ENCODE assay signal across 9 cellular contexts in genomic region chr22:27331526-27332281, GRCh38.
A peak's percentile ranks its signal among the peaks of the same experiment; 100 is the strongest.
DNase-seq lines count a peak whose midpoint lies in the region; ATAC-seq and TF ChIP-seq lines count a peak whose summit lies in the region.
"Had no signal": no experiment of that assay in that cellular context is flagged by ENCODE, and none has a peak within 500 bp of the region (broad histone marks: within the 10 kb centered on the region; RNA-seq: fewer than 3 reads in every experiment).

No MANE protein-coding gene starts in this region.

- H3K9me2 ChIP-seq in PC-9 (ENCODE audit: insufficient read depth), result no peaks in the 10 kb centered on the region

- H3K27ac ChIP-seq in PC-9, result no peak overlapping the region

- CTCF ChIA-PET in PC-9 (lab: Charles Lee), result no interaction called here
- CTCF ChIA-PET in activated CD4-positive, alpha-beta memory T cell treated with anti-CD3 and anti-CD28 coated beads, Interleukin-2, amount 10 ng/mL, durations not matched to agents 7 days and 5 days (lab: Charles Lee), result no interaction called here

- TF ChIP-seq CTCF in PC-9 (conservative IDR thresholded peaks at IDR 0.05), result peak; percentile 59

- intact Hi-C loops in PC-9 (cut with micrococcal nuclease; ENCODE audit: unreplicated experiment) (no loop called here), posterior cingulate gyrus (cut with DNase I) (no loop called here)

- DNase-seq in ELR (ENCODE audit: low read depth), result peak; percentile 15
- peak in 1 of 2 experiments; percentile 17 for DNase-seq in PC-9
- peak; percentile 11 for DNase-seq in globus pallidus (ENCODE audit: low spot score)
- DNase-seq in posterior cingulate gyrus, result peak in 9 of 10 donors; percentile 37 to 92 (median 56)
- DNase-seq in germinal center (ENCODE audit: low spot score), result no peak
- no peak for DNase-seq in activated CD4-positive, alpha-beta memory T cell treated with anti-CD3 and anti-CD28 coated beads, Interleukin-2, amount 10 ng/mL, durations not matched to agents 7 days and 5 days
- DNase-seq: activated effector memory CD4-positive, alpha-beta T cell treated with anti-CD3 and anti-CD28 coated beads, Interleukin-2, amount 50 U/mL, for 16 hours had no signal

- H4K20me1 ChIP-seq in PC-9 (ENCODE audit: insufficient read depth), result no peaks in the 10 kb centered on the region

- H3K36me3 Mint-ChIP-seq in activated CD4-positive, alpha-beta memory T cell treated with anti-CD3 and anti-CD28 coated beads, Interleukin-2, amount 10 ng/mL, durations not matched to agents 7 days and 5 days (ENCODE audit: low read depth), result no peaks in the 10 kb centered on the region

- H3K79me2 ChIP-seq in PC-9 (ENCODE audit: low read depth), result no peaks in the 10 kb centered on the region

- no peak overlapping the region for H3K4me3 ChIP-seq in PC-9

- ATAC-seq in HG02623 (IDR thresholded peaks at IDR 0.05; ENCODE audit: unreplicated experiment) (no peak), GM19023 (IDR thresholded peaks at IDR 0.05; ENCODE audit: unreplicated experiment) (no peak)

- H3K9me3 ChIP-seq in PC-9 (ENCODE audit: insufficient read depth, low read depth), result no peaks in the 10 kb centered on the region

- BruUV-seq in PC-9 (replicated peaks; lab: Mats Ljungman, UMichigan), result no TSS peak

- H3F3A ChIP-seq in PC-9 (ENCODE audit: insufficient read depth, low read depth), result 0 out of 2 replicates have a peak, but pooled peaks cover 6% of the 10 kb centered on the region

- POLR2A ChIA-PET in PC-9 (lab: Charles Lee; ENCODE audit: unreplicated experiment), result no interaction called here
- POLR2A ChIA-PET in activated CD4-positive, alpha-beta memory T cell treated with anti-CD3 and anti-CD28 coated beads, Interleukin-2, amount 10 ng/mL, durations not matched to agents 7 days and 5 days (lab: Charles Lee), result no interaction called here

- H3K27me3 Mint-ChIP-seq in activated CD4-positive, alpha-beta memory T cell treated with anti-CD3 and anti-CD28 coated beads, Interleukin-2, amount 10 ng/mL, durations not matched to agents 7 days and 5 days, result no peaks in the 10 kb centered on the region

- no peak overlapping the region for H3K27ac Mint-ChIP-seq in activated CD4-positive, alpha-beta memory T cell treated with anti-CD3 and anti-CD28 coated beads, Interleukin-2, amount 10 ng/mL, durations not matched to agents 7 days and 5 days

- no peaks in the 10 kb centered on the region for H3K27me3 ChIP-seq in PC-9 (ENCODE audit: insufficient read depth, low read depth)

- H3K4me3 Mint-ChIP-seq in activated CD4-positive, alpha-beta memory T cell treated with anti-CD3 and anti-CD28 coated beads, Interleukin-2, amount 10 ng/mL, durations not matched to agents 7 days and 5 days, result no peak overlapping the region

- H3K4me1 Mint-ChIP-seq in activated CD4-positive, alpha-beta memory T cell treated with anti-CD3 and anti-CD28 coated beads, Interleukin-2, amount 10 ng/mL, durations not matched to agents 7 days and 5 days, result no peaks in the 10 kb centered on the region

- no peak overlapping the region for H3K4me2 ChIP-seq in PC-9

- no peaks in the 10 kb centered on the region for H3K36me3 ChIP-seq in PC-9 (ENCODE audit: low read depth)

- H3K4me1 ChIP-seq in PC-9 (replicated peaks; ENCODE audit: insufficient read depth), result no peaks in the 10 kb centered on the region

- H2AFZ ChIP-seq in PC-9, result no peak overlapping the region

- H3K9me3 Mint-ChIP-seq in activated CD4-positive, alpha-beta memory T cell treated with anti-CD3 and anti-CD28 coated beads, Interleukin-2, amount 10 ng/mL, durations not matched to agents 7 days and 5 days, result no peaks in the 10 kb centered on the region

Comparison
In these comparisons a context has a peak if more than half of its experiments do, and no peak if none do; other contexts are left out.
1. DNase-seq: peak in ELR (single experiment), globus pallidus (single experiment) and posterior cingulate gyrus (9 of 10); none in germinal center (single experiment) and activated CD4-positive, alpha-beta memory T cell treated with anti-CD3 and anti-CD28 coated beads, Interleukin-2, amount 10 ng/mL, durations not matched to agents 7 days and 5 days (single experiment).